1 cellular context compared by ENCODE assay signal in genomic region chr12:46357438-46358324, GRCh38.
TF ChIP-seq lines count a peak whose summit lies in the region.

No MANE protein-coding gene starts in this region.

TF ChIP-seq in HCT116, 20 proteins besides CTCF, POLR2A, EP300 and RAD21 (continued from another document):
- peak; percentile 64 for TF ChIP-seq JUND (IDR thresholded peaks at IDR 0.05)
- peak; percentile 16 for TF ChIP-seq FOSL1 (IDR thresholded peaks at IDR 0.05; ENCODE audit: low read depth)
- TF ChIP-seq SP1 (IDR thresholded peaks at IDR 0.05; ENCODE audit: low read depth) = no peak; the same call in 1 of the 2 replicates
- TF ChIP-seq CBX3 (IDR thresholded peaks at IDR 0.05; ENCODE audit: low read depth) = peak; percentile 77
- no peak for TF ChIP-seq ZFX (IDR thresholded peaks at IDR 0.05)
- TF ChIP-seq ATF3 (IDR thresholded peaks at IDR 0.05) = peak; percentile 35; the same call in 1 of the 2 replicates
- TF ChIP-seq EGR1 (IDR thresholded peaks at IDR 0.05; ENCODE audit: low read depth) = no peak; the same call in 1 of the 2 replicates
- TF ChIP-seq ZNF274 (IDR thresholded peaks at IDR 0.05; ENCODE audit: low read depth, low read length) = no peak
